In the genomic region with DNA sequence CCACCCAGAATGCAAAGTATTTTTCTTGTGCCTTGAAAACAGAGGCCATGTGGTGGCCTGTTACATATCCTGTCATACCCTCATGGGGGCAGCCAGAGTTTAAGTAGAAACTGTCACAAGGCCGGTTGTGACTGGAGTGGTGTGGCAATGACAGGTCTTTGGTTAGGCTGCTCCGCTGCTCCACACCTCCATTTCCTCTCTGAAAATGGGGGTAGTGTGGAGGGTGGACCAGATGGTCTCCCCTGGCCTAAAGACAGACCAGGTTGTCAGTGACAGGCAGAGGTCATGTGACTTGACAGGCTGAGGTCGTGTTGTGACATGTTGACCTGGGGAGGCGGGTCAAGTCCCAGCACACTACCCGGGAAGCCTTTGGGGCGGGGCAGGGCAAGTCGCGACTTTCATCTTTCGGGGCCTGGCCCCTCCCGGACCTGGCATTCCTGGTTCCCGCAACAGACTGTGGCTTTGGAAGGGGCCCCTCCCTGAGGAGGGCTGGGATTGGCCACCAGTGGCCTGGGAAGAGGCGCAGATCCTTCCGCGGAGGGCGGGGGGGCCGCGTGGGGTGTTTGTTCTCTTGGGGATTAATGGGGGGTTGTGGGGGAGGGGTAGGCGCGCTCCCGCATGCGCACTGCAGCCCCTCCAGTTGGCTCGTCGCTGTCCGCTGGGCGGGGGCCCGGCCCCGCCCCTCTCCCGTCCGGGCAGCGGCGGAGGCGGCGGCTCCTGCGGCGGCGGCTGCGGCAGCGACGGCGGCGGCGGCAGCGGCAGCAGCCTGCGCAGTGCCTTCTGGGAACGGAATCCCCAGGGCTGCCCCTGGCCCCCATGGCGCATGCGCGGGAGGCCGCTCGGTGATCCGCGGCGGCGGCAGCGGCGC, we compare ENCODE assay signal across 8 cellular contexts. TPM values are rescaled to one million over a fixed set of nuclear protein-coding genes. Genes with fewer than 3 reads are reported as not detected.
A peak's percentile ranks its signal among the peaks of the same experiment; 100 is the strongest.
DNase-seq lines count a peak whose midpoint lies in the region; ATAC-seq and TF ChIP-seq lines count a peak whose summit lies in the region.

A gene with protein sequence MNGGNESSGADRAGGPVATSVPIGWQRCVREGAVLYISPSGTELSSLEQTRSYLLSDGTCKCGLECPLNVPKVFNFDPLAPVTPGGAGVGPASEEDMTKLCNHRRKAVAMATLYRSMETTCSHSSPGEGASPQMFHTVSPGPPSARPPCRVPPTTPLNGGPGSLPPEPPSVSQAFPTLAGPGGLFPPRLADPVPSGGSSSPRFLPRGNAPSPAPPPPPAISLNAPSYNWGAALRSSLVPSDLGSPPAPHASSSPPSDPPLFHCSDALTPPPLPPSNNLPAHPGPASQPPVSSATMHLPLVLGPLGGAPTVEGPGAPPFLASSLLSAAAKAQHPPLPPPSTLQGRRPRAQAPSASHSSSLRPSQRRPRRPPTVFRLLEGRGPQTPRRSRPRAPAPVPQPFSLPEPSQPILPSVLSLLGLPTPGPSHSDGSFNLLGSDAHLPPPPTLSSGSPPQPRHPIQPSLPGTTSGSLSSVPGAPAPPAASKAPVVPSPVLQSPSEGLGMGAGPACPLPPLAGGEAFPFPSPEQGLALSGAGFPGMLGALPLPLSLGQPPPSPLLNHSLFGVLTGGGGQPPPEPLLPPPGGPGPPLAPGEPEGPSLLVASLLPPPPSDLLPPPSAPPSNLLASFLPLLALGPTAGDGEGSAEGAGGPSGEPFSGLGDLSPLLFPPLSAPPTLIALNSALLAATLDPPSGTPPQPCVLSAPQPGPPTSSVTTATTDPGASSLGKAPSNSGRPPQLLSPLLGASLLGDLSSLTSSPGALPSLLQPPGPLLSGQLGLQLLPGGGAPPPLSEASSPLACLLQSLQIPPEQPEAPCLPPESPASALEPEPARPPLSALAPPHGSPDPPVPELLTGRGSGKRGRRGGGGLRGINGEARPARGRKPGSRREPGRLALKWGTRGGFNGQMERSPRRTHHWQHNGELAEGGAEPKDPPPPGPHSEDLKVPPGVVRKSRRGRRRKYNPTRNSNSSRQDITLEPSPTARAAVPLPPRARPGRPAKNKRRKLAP (plus strand): TSS at position 806 of the 868 bp plus-strand sequence. CDS start 1,480 bp downstream, outside the sequence.

- peak within 1 kb of the TSS; percentile 100 for H3K27ac ChIP-seq in layer of hippocampus (ENCODE audit: low read depth, low read length)

- no peaks in the 10 kb centered on the region for H3K27me3 ChIP-seq in layer of hippocampus (ENCODE audit: control insufficient read depth, insufficient read depth, low read length)

- peaks cover 29% of the 10 kb centered on the region for H3K36me3 Mint-ChIP-seq in chondrocyte (ENCODE audit: low read depth)

- peaks cover 70% of the 10 kb centered on the region for H3K4me1 Mint-ChIP-seq in chondrocyte (ENCODE audit: low read depth)

- no peak for TF ChIP-seq CTCF in chondrocyte (IDR thresholded peaks at IDR 0.05)

- H3K27me3 Mint-ChIP-seq in chondrocyte (ENCODE audit: low read depth) = no peaks in the 10 kb centered on the region

- H3K9me3 Mint-ChIP-seq in chondrocyte (ENCODE audit: low read depth) = no peaks in the 10 kb centered on the region

- H3K4me3 Mint-ChIP-seq in chondrocyte (ENCODE audit: unreplicated experiment) = peak within 1 kb of the TSS; percentile 96

- peak within 1 kb of the TSS; percentile 100 for H3K27ac Mint-ChIP-seq in chondrocyte (ENCODE audit: unreplicated experiment)

- peak; percentile 98 for DNase-seq in AG20443 (ENCODE audit: low spot score)
- DNase-seq in NCI-H510A treated with DMSO at 0.1 percent for 48 hours (lab: John Stamatoyannopoulos, UW) = peak; percentile 98
- DNase-seq in activated CD4-positive, alpha-beta T cell treated with anti-CD3 and anti-CD28 coated beads for 24 hours (ENCODE audit: low read depth in 2 of 2) = peak; percentile 84 to 86
- no peak for DNase-seq in chondrocyte (ENCODE audit: low spot score)
- DNase-seq in stimulated activated CD4-positive, alpha-beta T cell treated with anti-CD3 and anti-CD28 coated beads, Interleukin-1b, Interleukin-23, amount 100 ng/mL, for 4 hours (ENCODE audit: low read depth in 2 of 2) = peak; percentile 84 to 89

- ATAC-seq in GM19043 (IDR thresholded peaks at IDR 0.05; ENCODE audit: low read depth, unreplicated experiment) = peak; percentile 34
- ATAC-seq in HG03354 (IDR thresholded peaks at IDR 0.05; ENCODE audit: poor library complexity, severe bottlenecking, unreplicated experiment) = peak; percentile 45

RNA-seq across cellular contexts. Expression of the gene that starts here (rescaled TPM):
- 66.9 to 86.5 TPM (median 78.4 TPM) in 3 replicates for total RNA-seq in chondrocyte
